Comparison of ENCODE assay signal across 24 cellular contexts in the genomic region with DNA sequence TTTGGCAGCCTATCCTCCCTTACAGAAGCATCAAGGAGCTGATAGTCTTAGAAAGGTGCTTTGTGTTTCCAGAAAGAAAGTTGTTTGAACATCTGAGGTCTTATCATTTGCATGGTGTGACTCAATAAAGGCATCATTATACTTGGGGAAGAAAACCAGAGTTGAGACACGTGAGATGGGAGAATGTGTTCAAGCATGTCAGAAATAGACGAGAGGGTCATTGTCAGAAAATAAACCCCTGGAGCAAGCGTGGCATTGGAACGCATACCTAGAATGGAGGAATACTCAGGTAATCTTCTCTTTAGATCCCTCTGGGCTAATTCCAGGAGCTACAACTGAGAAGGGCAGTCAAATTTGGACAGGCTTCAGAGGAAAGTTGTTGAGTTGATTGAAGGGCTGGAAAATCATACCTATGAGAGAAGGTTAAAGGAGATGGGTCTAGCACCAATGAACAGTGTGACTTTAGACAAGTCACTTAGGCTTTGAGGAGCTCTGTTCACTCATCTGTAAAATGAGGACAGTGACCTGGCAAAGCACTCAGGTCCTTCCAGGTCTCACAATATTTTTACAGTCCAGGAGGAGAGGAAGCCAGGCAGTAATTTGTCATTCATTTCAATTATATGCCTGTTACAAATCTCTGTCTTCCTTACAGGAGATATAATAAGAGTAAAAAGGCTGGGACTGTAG.
"Had no signal": no experiment of that assay in that cellular context is flagged by ENCODE, and none has a peak within 500 bp of the region (broad histone marks: within the 10 kb centered on the region; RNA-seq: fewer than 3 reads in every experiment).

No MANE protein-coding gene starts in this region.

- H3K27me3 Mint-ChIP-seq: dendritic cell treated with granulocyte-macrophage colony-stimulating factor and Interleukin-4, amounts not matched to agents 40 ng/mL and 50 ng/mL, for 4 days; stimulated activated naive CD8-positive, alpha-beta T cell treated with anti-CD3 and anti-CD28 coated beads, Interleukin-15, amount 100 ng/mL, for 72 hours had no signal

- H3K27ac Mint-ChIP-seq: dendritic cell treated with granulocyte-macrophage colony-stimulating factor and Interleukin-4, amounts not matched to agents 40 ng/mL and 50 ng/mL, for 4 days; endodermal cell; immature natural killer cell; memory B cell; natural killer cell; stimulated activated naive CD8-positive, alpha-beta T cell treated with anti-CD3 and anti-CD28 coated beads, Interleukin-15, amount 100 ng/mL, for 72 hours had no signal

- ATAC-seq: left ventricle myocardium superior; lower lobe of right lung; natural killer cell; sciatic nerve; stimulated activated naive CD8-positive, alpha-beta T cell treated with anti-CD3 and anti-CD28 coated beads, Interleukin-15, amount 100 ng/mL, for 72 hours had no signal

- H3K4me1 Mint-ChIP-seq: endodermal cell; immature natural killer cell; memory B cell; natural killer cell; stimulated activated naive CD8-positive, alpha-beta T cell treated with anti-CD3 and anti-CD28 coated beads, Interleukin-15, amount 100 ng/mL, for 72 hours had no signal

- H3K9me3 Mint-ChIP-seq: dendritic cell treated with granulocyte-macrophage colony-stimulating factor and Interleukin-4, amounts not matched to agents 40 ng/mL and 50 ng/mL, for 4 days; natural killer cell had no signal

- H3K4me3 Mint-ChIP-seq: dendritic cell treated with granulocyte-macrophage colony-stimulating factor and Interleukin-4, amounts not matched to agents 40 ng/mL and 50 ng/mL, for 4 days; endodermal cell; immature natural killer cell; memory B cell; natural killer cell; stimulated activated naive CD8-positive, alpha-beta T cell treated with anti-CD3 and anti-CD28 coated beads, Interleukin-15, amount 100 ng/mL, for 72 hours had no signal

- H3K9me3 ChIP-seq: colonic mucosa, esophagus muscularis mucosa, lower lobe of right lung, right atrium auricular region, suprapubic skin, transverse colon, vagina had no signal

- H3K36me3 ChIP-seq: colonic mucosa, esophagus muscularis mucosa, lower lobe of right lung, ovary, right atrium auricular region, spleen, suprapubic skin, transverse colon, vagina had no signal

- H3K4me3 ChIP-seq: colonic mucosa, esophagus muscularis mucosa, lower lobe of right lung, ovary, right atrium auricular region, skin epidermis, spleen, suprapubic skin, transverse colon, vagina had no signal

- DNase-seq: colonic mucosa; effector CD8-positive, alpha-beta T cell; endodermal cell; foreskin melanocyte; hypothalamus; immature natural killer cell; islet precursor cell; left ventricle myocardium superior; lower lobe of right lung; natural killer cell; occipital lobe; ovary; spleen; stimulated activated naive CD4-positive, alpha-beta T cell; stimulated activated naive CD8-positive, alpha-beta T cell treated with anti-CD3 and anti-CD28 coated beads, Interleukin-15, amount 100 ng/mL, for 72 hours; transverse colon had no signal

- H3K27me3 ChIP-seq: colonic mucosa, esophagus muscularis mucosa, ovary, right atrium auricular region, spleen, suprapubic skin, transverse colon, vagina had no signal

- H3K36me3 Mint-ChIP-seq: immature natural killer cell, memory B cell, natural killer cell had no signal

- H3K4me1 ChIP-seq: colonic mucosa, right atrium auricular region, spleen, vagina had no signal

- H3K27ac ChIP-seq: colonic mucosa, lower lobe of right lung, ovary, skin epidermis, spleen, suprapubic skin, vagina had no signal
